ENCODE assay signal across 8 cellular contexts in the genomic region with DNA sequence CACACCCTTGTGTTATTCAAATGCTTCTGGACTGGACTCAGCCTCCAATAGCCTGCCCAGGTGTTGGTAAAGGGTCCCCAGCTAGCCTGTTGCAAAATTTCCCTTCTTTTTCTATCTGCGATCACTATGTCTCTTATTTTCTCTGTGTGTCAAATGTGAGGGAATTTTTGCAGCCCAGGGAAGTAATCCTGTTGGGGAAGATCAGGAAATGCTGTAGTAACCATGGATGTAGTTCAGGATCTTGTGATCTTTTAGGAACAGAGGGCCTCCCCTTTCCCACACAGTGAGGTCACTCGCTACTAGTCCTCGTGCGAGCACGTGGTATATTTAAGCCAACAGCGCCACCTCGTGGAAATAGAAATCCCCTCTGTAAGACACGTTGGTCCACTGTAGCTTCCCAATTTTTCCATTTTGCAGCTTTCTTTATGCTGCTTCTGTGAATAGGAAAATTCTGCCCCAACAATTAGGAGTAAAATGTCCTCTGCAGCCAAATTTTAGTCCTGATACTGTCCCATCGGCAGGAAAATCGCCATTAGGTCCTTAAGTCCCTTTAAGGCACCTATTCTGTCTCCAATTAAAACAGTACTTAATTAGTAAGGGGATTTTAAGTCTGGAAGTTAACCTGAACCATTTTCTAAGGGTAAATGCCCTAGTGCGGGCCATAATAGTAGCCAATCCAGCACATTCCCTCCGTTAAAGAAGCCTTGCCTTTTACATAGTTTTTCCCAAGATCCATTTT. TPM values are rescaled to one million over a fixed set of nuclear protein-coding genes. Genes with fewer than 3 reads are reported as not detected.
DNase-seq lines count a peak whose midpoint lies in the region; ATAC-seq and TF ChIP-seq lines count a peak whose summit lies in the region.

No MANE protein-coding gene starts in this region.

- peaks cover 6 to 27% of the 10 kb centered on the region in 2 donors for H3K9me3 ChIP-seq in right atrium auricular region

- CTCF ChIA-PET in RWPE1 (lab: Yijun Ruan, JAX): interaction anchor here (0.7 to 1.0 kb wide), 2 partner anchors 12 to 265 kb away, joined by 3 read pairs; no protein-coding TSS in a partner anchor
- CTCF ChIA-PET in activated naive CD4-positive, alpha-beta T cell treated with anti-CD3 and anti-CD28 coated beads for 36 hours (lab: Charles Lee): interaction anchor here (0.6 to 2.7 kb wide), 8 partner anchors 11 to 616 kb away, joined by 3 to 14 read pairs (median 4); no protein-coding TSS in a partner anchor

- peaks cover 14% of the 10 kb centered on the region; the same call in 1 of the 2 replicates for H3K9me3 Mint-ChIP-seq in HFFc6
- peaks cover 41% of the 10 kb centered on the region for H3K9me3 Mint-ChIP-seq in activated naive CD4-positive, alpha-beta T cell treated with anti-CD3 and anti-CD28 coated beads for 36 hours

- DNase-seq in COLO829 (ENCODE audit: low spot score): peak; percentile 89
- DNase-seq in HFFc6: peak; percentile 45
- DNase-seq in RWPE1 (ENCODE audit: low spot score): peak; percentile 36
- DNase-seq in activated naive CD4-positive, alpha-beta T cell treated with anti-CD3 and anti-CD28 coated beads for 36 hours: peak; percentile 81
- DNase-seq in right atrium auricular region (ENCODE audit: low spot score): peak; percentile 71
- peak; percentile 43 for DNase-seq in stimulated activated CD4-positive, alpha-beta T cell treated with anti-CD3 and anti-CD28 coated beads, Interleukin-4, amount 100 ng/mL, for 1 hour

- H3K27me3 ChIP-seq in right atrium auricular region: no peaks in the 10 kb centered on the region

- no peak overlapping the region for H3K27ac Mint-ChIP-seq in HFFc6
- no peak overlapping the region for H3K27ac Mint-ChIP-seq in activated naive CD4-positive, alpha-beta T cell treated with anti-CD3 and anti-CD28 coated beads for 36 hours

- no peak overlapping the region for H3K4me3 Mint-ChIP-seq in HFFc6
- H3K4me3 Mint-ChIP-seq in activated naive CD4-positive, alpha-beta T cell treated with anti-CD3 and anti-CD28 coated beads for 36 hours: no peak overlapping the region

- intact Hi-C loops in activated naive CD4-positive, alpha-beta T cell treated with anti-CD3 and anti-CD28 coated beads for 36 hours (cut with micrococcal nuclease): loop anchor here (1.0 to 5.0 kb wide), 4 partner anchors 33 to 447 kb away; no protein-coding TSS in a partner anchor

- no peaks in the 10 kb centered on the region for H3K36me3 ChIP-seq in right atrium auricular region

- H3K27ac ChIP-seq in RWPE1 (no peak overlapping the region), right atrium auricular region (no peak overlapping the region)

- peaks cover 16% of the 10 kb centered on the region for H3K4me1 Mint-ChIP-seq in HFFc6 (ENCODE audit: low read depth)
- H3K4me1 Mint-ChIP-seq in activated naive CD4-positive, alpha-beta T cell treated with anti-CD3 and anti-CD28 coated beads for 36 hours (ENCODE audit: low read depth): no peaks in the 10 kb centered on the region

- no peaks in the 10 kb centered on the region for H3K4me1 ChIP-seq in right atrium auricular region

- H3K27me3 Mint-ChIP-seq in HFFc6 (ENCODE audit: insufficient read depth): no peaks in the 10 kb centered on the region; the same call in 1 of the 2 replicates
- H3K27me3 Mint-ChIP-seq in activated naive CD4-positive, alpha-beta T cell treated with anti-CD3 and anti-CD28 coated beads for 36 hours (ENCODE audit: low read depth): no peaks in the 10 kb centered on the region

- peak; percentile 90 for TF ChIP-seq CTCF in HFFc6 (IDR thresholded peaks at IDR 0.05)
- peak; percentile 48 for TF ChIP-seq CTCF in RWPE1 (conservative IDR thresholded peaks at IDR 0.05; ENCODE audit: low read depth)
- peak; percentile 18 to 68 for TF ChIP-seq CTCF in right atrium auricular region (IDR thresholded peaks at IDR 0.05)

- POLR2A ChIA-PET in RWPE1 (lab: Yijun Ruan, JAX; ENCODE audit: low non-redundant PET): interaction anchor here (0.6 kb wide), 1 partner anchor 260 kb away, joined by 3 read pairs; no protein-coding TSS in a partner anchor

- peaks cover 5% of the 10 kb centered on the region; the same call in 1 of the 2 replicates for H3K36me3 Mint-ChIP-seq in HFFc6 (ENCODE audit: low read depth)
- H3K36me3 Mint-ChIP-seq in activated naive CD4-positive, alpha-beta T cell treated with anti-CD3 and anti-CD28 coated beads for 36 hours (ENCODE audit: low read depth): peaks cover 15% of the 10 kb centered on the region

- no peak for ATAC-seq in HG02623 (IDR thresholded peaks at IDR 0.05; ENCODE audit: unreplicated experiment)
- no peak for ATAC-seq in GM18498 (IDR thresholded peaks at IDR 0.05; ENCODE audit: unreplicated experiment)

- H3K4me3 ChIP-seq in right atrium auricular region: no peak overlapping the region

RNA-seq across cellular contexts. Expression of gene SMCO1, which starts 4.0 kb away (rescaled TPM):
- not detected for total RNA-seq in HFFc6 (2021; fragmentation: NEBNext Ultra II Directional; extraction: Animal tissue kit (Norgen Biotek cat#: 25700))
- not detected for total RNA-seq in activated naive CD4-positive, alpha-beta T cell treated with anti-CD3 and anti-CD28 coated beads for 36 hours
- 10 to 100 TPM in 1 of 2 donors, 1 to 10 TPM in 1; 3.6 to 42.3 TPM for total RNA-seq in right atrium auricular region

RNA-seq across cellular contexts. Expression of gene RNF168, which starts 15.6 kb away (rescaled TPM):
- total RNA-seq in HFFc6 (2021; fragmentation: NEBNext Ultra II Directional; extraction: Animal tissue kit (Norgen Biotek cat#: 25700)): 10 to 100 TPM; 11.6 to 16.5 (median 15.5) TPM
- 10 to 100 TPM; 28.9 to 29.1 TPM for total RNA-seq in activated naive CD4-positive, alpha-beta T cell treated with anti-CD3 and anti-CD28 coated beads for 36 hours
- 10 to 100 TPM; 14.9 to 15.5 TPM for total RNA-seq in right atrium auricular region

RNA-seq across cellular contexts. Expression of gene WDR53, which starts 49.2 kb away (rescaled TPM):
- total RNA-seq in HFFc6 (2021; fragmentation: NEBNext Ultra II Directional; extraction: Animal tissue kit (Norgen Biotek cat#: 25700)): 10 to 100 TPM in 1 of 6 experiments, 1 to 10 TPM in 5; 6.6 to 10.2 (median 9.1) TPM
- 10 to 100 TPM; 14.3 to 15.8 TPM for total RNA-seq in activated naive CD4-positive, alpha-beta T cell treated with anti-CD3 and anti-CD28 coated beads for 36 hours
- 1 to 10 TPM; 3.0 to 4.3 TPM for total RNA-seq in right atrium auricular region

RNA-seq across cellular contexts. Expression of gene FBXO45, which starts 49.3 kb away (rescaled TPM):
- 1 to 10 TPM; 7.0 to 9.5 (median 8.1) TPM for total RNA-seq in HFFc6 (2021; fragmentation: NEBNext Ultra II Directional; extraction: Animal tissue kit (Norgen Biotek cat#: 25700))
- total RNA-seq in activated naive CD4-positive, alpha-beta T cell treated with anti-CD3 and anti-CD28 coated beads for 36 hours: 10 to 100 TPM; 11.8 to 12.8 TPM
- total RNA-seq in right atrium auricular region: 1 to 10 TPM; 6.3 to 6.5 TPM

Comparison
In these comparisons a context has a peak if more than half of its experiments do, and no peak if none do; other contexts are left out.
1. DNase-seq: peak in every context shown above with its lines; median percentile 89 in COLO829; 81 in activated naive CD4-positive, alpha-beta T cell treated with anti-CD3 and anti-CD28 coated beads for 36 hours; 71 in right atrium auricular region; 45 in HFFc6; 43 in stimulated activated CD4-positive, alpha-beta T cell treated with anti-CD3 and anti-CD28 coated beads, Interleukin-4, amount 100 ng/mL, for 1 hour; 36 in RWPE1.
2. RNA of gene SMCO1, which starts 4.0 kb away (total RNA-seq): 3.6 to 42.3 TPM in right atrium auricular region; not detected in HFFc6 and not detected in activated naive CD4-positive, alpha-beta T cell treated with anti-CD3 and anti-CD28 coated beads for 36 hours; every median in the first group is over 4 times any median in the second.
3. Peak in every context shown above with its lines, with median percentiles within 50 percentile points of each other: CTCF ChIP-seq.